In the genomic region with DNA sequence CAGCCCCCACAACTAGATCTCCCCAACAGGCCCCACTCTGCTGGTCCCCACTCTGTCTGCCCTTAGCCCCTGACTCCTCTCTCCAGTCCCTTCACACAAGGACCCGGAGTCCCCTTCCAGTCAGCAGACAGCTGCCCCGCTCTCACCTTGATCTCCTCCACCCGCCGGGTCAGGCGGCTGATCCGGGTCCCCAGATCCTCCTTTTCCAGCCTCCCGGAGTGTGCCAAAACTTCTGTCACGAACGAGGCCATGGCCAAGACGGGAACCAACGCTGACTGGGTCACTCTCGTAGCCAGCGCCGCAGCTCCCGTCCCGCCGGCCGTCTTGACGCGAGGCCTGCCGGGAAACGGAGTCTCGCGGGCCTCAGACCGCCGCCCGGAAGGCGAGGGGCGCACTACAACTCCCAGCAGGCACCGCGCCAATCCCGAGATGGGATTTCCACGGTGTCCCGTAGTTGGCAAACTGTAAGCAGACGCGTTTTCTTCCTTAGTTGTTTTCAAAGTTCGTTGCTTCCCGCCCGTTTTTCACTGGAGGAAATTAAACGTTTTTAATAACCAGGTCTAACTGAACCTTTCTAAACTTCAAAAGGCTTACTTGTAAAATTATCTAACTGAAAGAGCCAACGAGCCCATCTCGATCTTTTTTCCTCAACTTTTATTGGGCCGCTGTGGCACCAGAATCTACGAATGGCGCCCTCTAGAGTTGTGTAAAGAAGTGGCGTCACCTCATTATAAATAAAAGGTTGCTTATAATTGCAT, we compare ENCODE assay signal across 8 cellular contexts. TPM values are rescaled to one million over a fixed set of nuclear protein-coding genes. Genes with fewer than 3 reads are reported as not detected.
DNase-seq lines count a peak whose midpoint lies in the region; ATAC-seq and TF ChIP-seq lines count a peak whose summit lies in the region.

A gene with protein sequence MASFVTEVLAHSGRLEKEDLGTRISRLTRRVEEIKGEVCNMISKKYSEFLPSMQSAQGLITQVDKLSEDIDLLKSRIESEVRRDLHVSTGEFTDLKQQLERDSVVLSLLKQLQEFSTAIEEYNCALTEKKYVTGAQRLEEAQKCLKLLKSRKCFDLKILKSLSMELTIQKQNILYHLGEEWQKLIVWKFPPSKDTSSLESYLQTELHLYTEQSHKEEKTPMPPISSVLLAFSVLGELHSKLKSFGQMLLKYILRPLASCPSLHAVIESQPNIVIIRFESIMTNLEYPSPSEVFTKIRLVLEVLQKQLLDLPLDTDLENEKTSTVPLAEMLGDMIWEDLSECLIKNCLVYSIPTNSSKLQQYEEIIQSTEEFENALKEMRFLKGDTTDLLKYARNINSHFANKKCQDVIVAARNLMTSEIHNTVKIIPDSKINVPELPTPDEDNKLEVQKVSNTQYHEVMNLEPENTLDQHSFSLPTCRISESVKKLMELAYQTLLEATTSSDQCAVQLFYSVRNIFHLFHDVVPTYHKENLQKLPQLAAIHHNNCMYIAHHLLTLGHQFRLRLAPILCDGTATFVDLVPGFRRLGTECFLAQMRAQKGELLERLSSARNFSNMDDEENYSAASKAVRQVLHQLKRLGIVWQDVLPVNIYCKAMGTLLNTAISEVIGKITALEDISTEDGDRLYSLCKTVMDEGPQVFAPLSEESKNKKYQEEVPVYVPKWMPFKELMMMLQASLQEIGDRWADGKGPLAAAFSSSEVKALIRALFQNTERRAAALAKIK (minus strand): TSS at position 277 of the 758 bp plus-strand sequence. CDS start 26 bp downstream, at position 251.

- peaks cover 0 to 5% (median 0%) of the 10 kb centered on the region in 9 donors for H3K27me3 ChIP-seq in heart left ventricle

- no peaks in the 10 kb centered on the region for H3K9me3 ChIP-seq in heart left ventricle

- H3K36me3 ChIP-seq in heart left ventricle: peaks cover 0 to 24% (median 6%) of the 10 kb centered on the region in 9 donors

- peak within 1 kb of the TSS; percentile 31 to 89 (median 81) for H3K27ac ChIP-seq in heart left ventricle

- H3K27ac Mint-ChIP-seq in type B pancreatic cell: peak within 1 kb of the TSS; percentile 97

- peak within 1 kb of the TSS; percentile 72 to 94 (median 82) for H3K4me3 ChIP-seq in heart left ventricle

- DNase-seq in GM13976 (ENCODE audit: low spot score) (peak; percentile 90), NCI-H146 (lab: John Stamatoyannopoulos, UW) (peak; percentile 93), T-helper 1 cell (peak; percentile 81 to 95 (median 90)), amniotic epithelial cell (ENCODE audit: low read depth) (peak; percentile 94), heart left ventricle (peak; percentile 98 to 99 (median 98)), pons (ENCODE audit: low spot score) (peak; percentile 96), type B pancreatic cell (ENCODE audit: extremely low spot score, unreplicated experiment) (peak; percentile 96)

- H3K36me3 Mint-ChIP-seq in type B pancreatic cell: peaks cover 8% of the 10 kb centered on the region

- peak within 1 kb of the TSS; percentile 100 for H3K4me3 Mint-ChIP-seq in type B pancreatic cell

- TF ChIP-seq POLR2A in heart left ventricle (IDR thresholded peaks at IDR 0.05): peak in 1 of 2 donors; percentile 53

- intact Hi-C loops in heart left ventricle (cut with DNase I): no loop called here

- H3K27me3 Mint-ChIP-seq in type B pancreatic cell: peaks cover 33% of the 10 kb centered on the region

- peak; percentile 51 for TF ChIP-seq CTCF in GM13976 (IDR thresholded peaks at IDR 0.05; ENCODE audit: borderline replicate concordance, control extremely low read depth, extremely low read depth, insufficient read depth, missing control alignments)
- peak; percentile 67 to 93 (median 83) for TF ChIP-seq CTCF in heart left ventricle (IDR thresholded peaks at IDR 0.05)
- peak; percentile 97 for TF ChIP-seq CTCF in type B pancreatic cell (conservative IDR thresholded peaks at IDR 0.05)

- H3K4me1 Mint-ChIP-seq in type B pancreatic cell (ENCODE audit: unreplicated experiment): peaks cover 17% of the 10 kb centered on the region

- peaks cover 0 to 29% (median 13%) of the 10 kb centered on the region in 12 donors for H3K4me1 ChIP-seq in heart left ventricle

- ATAC-seq in HG02870 (IDR thresholded peaks at IDR 0.05; ENCODE audit: unreplicated experiment) (peak; percentile 96), heart left ventricle (peak; percentile 93 to 99 (median 98))

- no peaks in the 10 kb centered on the region for H3K9me3 Mint-ChIP-seq in type B pancreatic cell

- in situ Hi-C loops in GM13976 (cut with MboI; ENCODE audit: low sequenced_read_pairs, unreplicated experiment): no loop called here

- 0% methylated on average over 45 to 46 of the region's 46 CpGs for WGBS in heart left ventricle, 4 donors

RNA-seq across cellular contexts. Expression of the gene that starts here (rescaled TPM):
- total RNA-seq in heart left ventricle (10 to 100 TPM in 3 of 9 donors, 1 to 10 TPM in 6; 7.5 to 11.9 (median 9.8) TPM), type B pancreatic cell (ENCODE audit: low replicate concordance) (19.9 and 21.9 TPM in 2 replicates)
- polyA plus RNA-seq in heart left ventricle: 10 to 100 TPM in 1 of 2 donors, 1 to 10 TPM in 1; 2.2 to 12.0 TPM

Comparison
In these comparisons a context has a peak if more than half of its experiments do, and no peak if none do; other contexts are left out.
1. Peak in every context shown above with its lines: DNase-seq, ATAC-seq, H3K4me3 ChIP-seq and H3K27ac ChIP-seq.